Comparison of ENCODE assay signal across 8 cellular contexts in the genomic region with DNA sequence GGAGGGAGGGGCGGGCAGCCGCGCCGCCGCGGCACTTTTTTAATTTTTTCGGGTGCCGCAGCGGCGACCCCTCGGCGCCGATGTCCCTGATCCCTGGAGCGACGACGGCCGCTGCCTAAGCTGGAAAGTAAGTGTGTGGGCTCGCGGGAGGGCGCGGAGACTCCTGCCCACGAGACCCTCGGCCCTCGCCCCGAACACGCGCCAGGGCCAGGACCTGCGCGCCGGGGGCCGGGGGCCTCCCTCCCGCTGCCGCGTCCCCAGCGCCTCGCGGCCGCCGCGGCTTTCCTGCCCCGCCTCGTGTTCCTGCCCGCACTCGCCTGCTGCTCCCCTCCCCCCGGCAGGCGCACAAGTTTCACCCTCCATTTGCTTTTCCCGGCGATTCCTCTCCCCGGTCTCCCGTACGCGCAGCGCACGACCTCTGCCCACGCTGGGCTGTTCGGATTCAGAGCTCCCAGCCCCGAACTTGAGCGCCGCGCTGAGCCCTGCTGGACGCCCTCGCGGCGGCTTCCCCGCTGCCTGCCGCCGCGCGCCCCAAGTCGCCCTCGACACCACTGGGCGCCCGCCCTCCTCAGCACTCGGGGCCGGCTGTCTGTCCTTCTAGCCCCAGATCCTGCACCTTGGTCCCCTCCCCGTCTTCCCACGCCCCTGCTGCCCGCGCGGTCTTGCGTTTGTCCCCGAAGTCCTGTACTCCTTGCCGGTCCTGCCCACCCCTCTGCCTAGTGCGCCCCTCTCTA. TPM values are rescaled to one million over a fixed set of nuclear protein-coding genes. Genes with fewer than 3 reads are reported as not detected.
A peak's percentile ranks its signal among the peaks of the same experiment; 100 is the strongest.
DNase-seq lines count a peak whose midpoint lies in the region; ATAC-seq and TF ChIP-seq lines count a peak whose summit lies in the region.

No MANE protein-coding gene starts in this region.

- WGBS in lung, 2 donors, result 0 to 1% methylated on average over 61 to 84 of the region's 84 CpGs

- no peaks in the 10 kb centered on the region for H3K9me3 ChIP-seq in duodenal mucosa (ENCODE audit: control insufficient read depth in 1 of 2, low read length in 2 of 2)
- H3K9me3 ChIP-seq in lung (ENCODE audit: control insufficient read depth in 2 of 2, insufficient read depth in 1 of 2, low read length in 1 of 2), result no peaks in the 10 kb centered on the region

- H3K4me3 ChIP-seq in duodenal mucosa (ENCODE audit: low read depth in 1 of 2, low read length in 2 of 2) (peak overlapping the region; percentile 77 to 91), lung (peak overlapping the region; percentile 96)

- peak overlapping the region; percentile 88 for H3K27ac ChIP-seq in duodenal mucosa (ENCODE audit: low read depth, low read length)
- peak overlapping the region; percentile 86 to 94 for H3K27ac ChIP-seq in lung (ENCODE audit: low read depth in 1 of 2, low read length in 1 of 2)

- peaks cover 22 to 33% of the 10 kb centered on the region in 2 donors for H3K4me1 ChIP-seq in duodenal mucosa (ENCODE audit: control insufficient read depth in 1 of 2, insufficient read depth in 2 of 2, low read length in 2 of 2)
- peaks cover 4 to 11% of the 10 kb centered on the region in 2 donors for H3K4me1 ChIP-seq in lung (ENCODE audit: control insufficient read depth in 2 of 2, insufficient read depth in 2 of 2, low read length in 2 of 2)

- peak; percentile 14 for DNase-seq in NK-92 treated with Interleukin-12 subunit alpha and Interleukin-12 subunit beta, amount 100 ng/mL, for 24 hours (lab: John Stamatoyannopoulos, UW)
- DNase-seq in NK-92 (lab: John Stamatoyannopoulos, UW; ENCODE audit: unreplicated experiment) (no peak), NCI-H2196 treated with DMSO at 0.1 percent for 48 hours (lab: John Stamatoyannopoulos, UW; ENCODE audit: unreplicated experiment) (peak; percentile 42), lung (ENCODE audit: low spot score) (peak; percentile 55)
- peak; percentile 43 for DNase-seq in activated CD4-positive, alpha-beta T cell treated with anti-CD3 and anti-CD28 coated beads, Interleukin-2, amount 50 U/mL, for 1 hour
- DNase-seq in stimulated activated CD4-positive, alpha-beta T cell treated with anti-CD3 and anti-CD28 coated beads, TNF-alpha, amount 100 ng/mL, for 24 hours (ENCODE audit: low read depth in 3 of 3), result peak in 2 of 3 experiments; percentile 6 to 52

- H3K9ac ChIP-seq in duodenal mucosa (ENCODE audit: low read depth in 1 of 2, low read length in 2 of 2), result peak overlapping the region; percentile 62 to 81

- H3K36me3 ChIP-seq in duodenal mucosa (ENCODE audit: control insufficient read depth in 1 of 2, insufficient read depth in 2 of 2, low read length in 2 of 2), result no peaks in the 10 kb centered on the region
- no peaks in the 10 kb centered on the region for H3K36me3 ChIP-seq in lung (ENCODE audit: control insufficient read depth in 2 of 2, insufficient read depth in 2 of 2, low read length in 2 of 2)

- no peak for TF ChIP-seq CTCF in lung (IDR thresholded peaks at IDR 0.05; ENCODE audit: control extremely low read depth, extremely low read depth)

- H3K27me3 ChIP-seq in duodenal mucosa (ENCODE audit: control insufficient read depth in 1 of 2, insufficient read depth in 2 of 2, low read length in 2 of 2) (no peaks in the 10 kb centered on the region), lung (ENCODE audit: control insufficient read depth, insufficient read depth) (no peaks in the 10 kb centered on the region)

- ATAC-seq in HG02973 (IDR thresholded peaks at IDR 0.05; ENCODE audit: unreplicated experiment) (peak; percentile 30), lung (ENCODE audit: insufficient read depth, low FRiP score) (peak; percentile 24)

RNA-seq across cellular contexts. Expression of a gene that starts 0.5 kb away (rescaled TPM):
- 10 to 100 TPM; 43.6 to 96.4 TPM for total RNA-seq in lung
- 10 to 100 TPM; 21.5 to 22.0 TPM for polyA plus RNA-seq in lung

RNA-seq across cellular contexts. Expression of a gene that starts 0.7 kb away (rescaled TPM):
- total RNA-seq in lung, result 1 to 10 TPM; 4.2 to 8.6 TPM
- under 1 TPM; 0.61 to 0.80 TPM for polyA plus RNA-seq in lung
